In genomic region chr17:64661981-64662773, GRCh38 we compare ENCODE assay signal across 8 cellular contexts. TPM values are rescaled to one million over a fixed set of nuclear protein-coding genes. Genes with fewer than 3 reads are reported as not detected.
A peak's percentile ranks its signal among the peaks of the same experiment; 100 is the strongest.
DNase-seq lines count a peak whose midpoint lies in the region; ATAC-seq and TF ChIP-seq lines count a peak whose summit lies in the region.

TSS of gene SMURF2 (minus strand) at chr17:64662307. CDS start at chr17:64661880, 427 bp downstream.

- intact Hi-C loops in left cardiac atrium (cut with DNase I), result no loop called here
- intact Hi-C loops in prostate gland (cut with DNase I), result loop anchor here (5.0 kb wide), 1 partner anchor 160 kb away; no protein-coding TSS in a partner anchor

- H3K27ac ChIP-seq in GM23338 (ENCODE audit: low read depth), result peak within 1 kb of the TSS; percentile 92
- H3K27ac ChIP-seq in prostate gland, result peak within 1 kb of the TSS; percentile 91 to 97

- peak within 1 kb of the TSS; percentile 100 for H3K4me3 Mint-ChIP-seq in GM23338

- peak within 1 kb of the TSS; percentile 90 for H3K4me2 ChIP-seq in GM23338

- H3K9me3 ChIP-seq in adipocyte (ENCODE audit: control insufficient read depth, low read length), result no peaks in the 10 kb centered on the region
- no peaks in the 10 kb centered on the region for H3K9me3 ChIP-seq in prostate gland

- H3K27me3 Mint-ChIP-seq in GM23338 (ENCODE audit: insufficient read depth, low read depth, poor library complexity), result peaks cover 4% of the 10 kb centered on the region

- H3F3A ChIP-seq in GM23338 (replicated peaks; ENCODE audit: low read depth), result no peaks in the 10 kb centered on the region

- peak within 1 kb of the TSS; percentile 93 for H3K27ac Mint-ChIP-seq in GM23338

- H3K4me1 ChIP-seq in GM23338 (ENCODE audit: insufficient read depth) (peaks cover 13% of the 10 kb centered on the region), adipocyte (ENCODE audit: control insufficient read depth, insufficient read depth, low read length) (peaks cover 33% of the 10 kb centered on the region), prostate gland (replicated peaks) (no peaks in the 10 kb centered on the region)

- H3K79me2 ChIP-seq in GM23338 (replicated peaks; ENCODE audit: insufficient read depth), result peaks cover 41% of the 10 kb centered on the region

- no peaks in the 10 kb centered on the region for H3K9me2 ChIP-seq in GM23338 (ENCODE audit: insufficient read depth)

- peaks cover 25% of the 10 kb centered on the region for H3K4me1 Mint-ChIP-seq in GM23338

- peak within 1 kb of the TSS; percentile 87 for H3K9ac ChIP-seq in adipocyte (ENCODE audit: low read length)

- DNase-seq in GM10266 (ENCODE audit: extremely low spot score), result peak; percentile 97
- peak; percentile 80 for DNase-seq in GM23338 (ENCODE audit: low spot score)
- peak; percentile 69 for DNase-seq in LHCN-M2 (ENCODE audit: low read depth)
- DNase-seq in T follicular helper cell (ENCODE audit: low read depth), result peak; percentile 70
- DNase-seq in adipocyte (ENCODE audit: low read depth), result peak; percentile 90
- peak; percentile 84 for DNase-seq in left cardiac atrium
- peak; percentile 85 for DNase-seq in prostate gland (ENCODE audit: low spot score)
- peak; percentile 76 for DNase-seq in ureter (ENCODE audit: low spot score)

- WGBS in prostate gland, result 1% methylated on average over 49 of the region's 94 CpGs

- H3K9me3 Mint-ChIP-seq in GM23338, result no peaks in the 10 kb centered on the region

- ATAC-seq in GM23338 (peak; percentile 74), left cardiac atrium (peak; percentile 95 to 97)

- H3K36me3 Mint-ChIP-seq in GM23338 (ENCODE audit: low read depth), result peaks cover 2% of the 10 kb centered on the region; the same call in 1 of the 3 replicates

- TF ChIP-seq POLR2A in prostate gland (IDR thresholded peaks at IDR 0.05), result peak; percentile 94

- H3K4me3 ChIP-seq in GM23338, result peak within 1 kb of the TSS; percentile 85
- peak within 1 kb of the TSS; percentile 92 for H3K4me3 ChIP-seq in adipocyte (ENCODE audit: low read length)
- peak within 1 kb of the TSS; percentile 76 to 92 for H3K4me3 ChIP-seq in prostate gland

- TF ChIP-seq CTCF in GM10266 (IDR thresholded peaks at IDR 0.05; ENCODE audit: control insufficient read depth, insufficient read depth, low read depth, missing control alignments) (no peak), GM23338 (conservative IDR thresholded peaks at IDR 0.05; ENCODE audit: low read depth in 2 of 2) (no peak), prostate gland (IDR thresholded peaks at IDR 0.05) (peak in 1 of 4 experiments; percentile 9)

- 0 out of 2 replicates have a peak, but pooled peaks cover 3% of the 10 kb centered on the region for H3K27me3 ChIP-seq in GM23338 (ENCODE audit: insufficient read depth)
- H3K27me3 ChIP-seq in adipocyte (replicated peaks; ENCODE audit: control insufficient read depth, insufficient read depth, low read length), result no peaks in the 10 kb centered on the region
- no peaks in the 10 kb centered on the region for H3K27me3 ChIP-seq in prostate gland (replicated peaks; ENCODE audit: insufficient read depth)

- peak within 1 kb of the TSS; percentile 91; the same call in 1 of the 2 replicates for H2AFZ ChIP-seq in GM23338

- no peaks in the 10 kb centered on the region; the same call in 1 of the 2 replicates for H4K20me1 ChIP-seq in GM23338 (replicated peaks; ENCODE audit: insufficient read depth)

- H3K36me3 ChIP-seq in GM23338 (ENCODE audit: insufficient read depth) (no peaks in the 10 kb centered on the region), adipocyte (ENCODE audit: control insufficient read depth, insufficient read depth, low read length, severe bottlenecking) (no peaks in the 10 kb centered on the region), prostate gland (no peaks in the 10 kb centered on the region)

TF ChIP-seq in GM23338, 12 proteins besides CTCF, POLR2A, EP300 and RAD21:
- no peak for TF ChIP-seq ETS1 (IDR thresholded peaks at IDR 0.05)
- TF ChIP-seq POLR2AphosphoS5 (IDR thresholded peaks at IDR 0.05; ENCODE audit: low read depth), result peak; percentile 80
- no peak for TF ChIP-seq JUNB (IDR thresholded peaks at IDR 0.05; ENCODE audit: unreplicated experiment)
- no peak for TF ChIP-seq EZH2 (IDR thresholded peaks at IDR 0.05; ENCODE audit: low read depth, unreplicated experiment)
- no peak for TF ChIP-seq ZNF114 (CRISPR knock-in tag; IDR thresholded peaks at IDR 0.05)
- TF ChIP-seq REST (IDR thresholded peaks at IDR 0.05; ENCODE audit: unreplicated experiment), result no peak

RNA-seq across cellular contexts. Expression of gene SMURF2, which starts in this region (rescaled TPM):
- total RNA-seq in GM23338 (2014; rRNA removed; shearing (Covaris generic)), result 29.6 and 38.1 TPM in 2 replicates
- 9.4 and 12.1 TPM in 2 replicates for polyA plus RNA-seq in GM23338 (2016; fragmentation: Nextera tagmentation; extraction: Ambion mirVana)
- total RNA-seq in LHCN-M2 (2014; rRNA removed) (70.0 and 79.4 TPM in 2 replicates), left cardiac atrium (10 to 100 TPM; 14.3 to 17.9 TPM), prostate gland (10 to 100 TPM; 21.5 to 29.1 TPM), ureter (28.7 TPM)
- 48.3 TPM for polyA plus RNA-seq in LHCN-M2 (2012)

Comparison
In these comparisons a context has a peak if more than half of its experiments do, and no peak if none do; other contexts are left out.
1. Peak in every context shown above with its lines: DNase-seq, ATAC-seq, H3K4me3 ChIP-seq and H3K27ac ChIP-seq.